8 cellular contexts compared by ENCODE assay signal in genomic region chr19:49869484-49870308, GRCh38. TPM values are rescaled to one million over a fixed set of nuclear protein-coding genes. Genes with fewer than 3 reads are reported as not detected.
DNase-seq lines count a peak whose midpoint lies in the region; ATAC-seq, FAIRE-seq and TF ChIP-seq lines count a peak whose summit lies in the region.

No MANE protein-coding gene starts in this region.

- peaks cover 46% of the 10 kb centered on the region for H3K4me1 Mint-ChIP-seq in chondrocyte (ENCODE audit: low read depth)

- peak; percentile 99 for FAIRE-seq in kidney (lab: Jason Lieb, UNC)

- peaks cover 16 to 31% of the 10 kb centered on the region in 2 donors for H3K4me1 ChIP-seq in kidney (ENCODE audit: control insufficient read depth in 1 of 2, insufficient read depth in 1 of 2, low read depth in 1 of 2, low read length in 2 of 2)

- no peaks in the 10 kb centered on the region for H3K27me3 Mint-ChIP-seq in chondrocyte (ENCODE audit: low read depth)

- H3K4me3 Mint-ChIP-seq in chondrocyte (ENCODE audit: unreplicated experiment) = no peak overlapping the region

- intact Hi-C loops in kidney (cut with DNase I) = no loop called here

- no peaks in the 10 kb centered on the region for H3K9me3 ChIP-seq in kidney (ENCODE audit: control insufficient read depth in 1 of 2, low read length in 2 of 2)

- H3K27ac Mint-ChIP-seq in chondrocyte (ENCODE audit: unreplicated experiment) = peak overlapping the region; percentile 95

- TF ChIP-seq POLR2A in GM19193 (IDR thresholded peaks at IDR 0.05; ENCODE audit: extremely low read depth, insufficient read depth, insufficient read length) = peak; percentile 61

- ATAC-seq in HG03432 (IDR thresholded peaks at IDR 0.05; ENCODE audit: unreplicated experiment) = peak; percentile 64

- peak overlapping the region; percentile 93 to 94 for H3K27ac ChIP-seq in kidney (ENCODE audit: low read depth in 2 of 2, low read length in 2 of 2)

- H3K36me3 ChIP-seq in kidney (ENCODE audit: control insufficient read depth in 1 of 2, insufficient read depth in 2 of 2, low read length in 2 of 2) = peaks cover 3 to 7% of the 10 kb centered on the region in 2 donors

- peak; percentile 31 for TF ChIP-seq CTCF in chondrocyte (IDR thresholded peaks at IDR 0.05)
- TF ChIP-seq CTCF in kidney (IDR thresholded peaks at IDR 0.05; ENCODE audit: borderline replicate concordance, extremely low read depth, insufficient read depth) = no peak

- H3K9me3 Mint-ChIP-seq in chondrocyte (ENCODE audit: low read depth) = no peaks in the 10 kb centered on the region

- DNase-seq in Ammon's horn (ENCODE audit: low spot score) (peak; percentile 100), NCI-H510A (lab: John Stamatoyannopoulos, UW) (peak; percentile 98), chondrocyte (ENCODE audit: low spot score) (peak; percentile 97), kidney (peak; percentile 98)
- DNase-seq in activated CD4-positive, alpha-beta T cell treated with anti-CD3 and anti-CD28 coated beads for 24 hours (ENCODE audit: low read depth in 2 of 2) = peak; percentile 82
- peak; percentile 71 to 79 for DNase-seq in stimulated activated CD4-positive, alpha-beta T cell treated with anti-CD3 and anti-CD28 coated beads, Interleukin-15, amount 100 ng/mL, for 1 hour (ENCODE audit: low read depth in 1 of 2, low spot score in 1 of 2)

- H3K9ac ChIP-seq in kidney (ENCODE audit: low read length in 2 of 2) = peak overlapping the region; percentile 77 to 79

- H3K4me3 ChIP-seq in kidney (ENCODE audit: low read length in 2 of 2) = peak overlapping the region; percentile 71 to 75

- H3K36me3 Mint-ChIP-seq in chondrocyte (ENCODE audit: low read depth) = peaks cover 5% of the 10 kb centered on the region

RNA-seq across cellular contexts. Expression of gene PNKP, which starts 2.3 kb away (rescaled TPM):
- total RNA-seq in chondrocyte (51.4 to 97.0 TPM (median 52.4 TPM) in 3 replicates), kidney (101 TPM)
- 45.5 TPM for polyA plus RNA-seq in kidney (ENCODE audit: insufficient read depth, low read depth, low replicate concordance)

RNA-seq across cellular contexts. Expression of gene AKT1S1, which starts 7.5 kb away (rescaled TPM):
- 52.0 to 70.5 TPM (median 55.8 TPM) in 3 replicates for total RNA-seq in chondrocyte
- total RNA-seq in kidney = 33.7 TPM
- polyA plus RNA-seq in kidney (ENCODE audit: insufficient read depth, low read depth, low replicate concordance) = 47.2 TPM

RNA-seq across cellular contexts. Expression of gene TBC1D17, which starts 7.8 kb away (rescaled TPM):
- total RNA-seq in chondrocyte = 36.3 to 45.3 TPM (median 44.8 TPM) in 3 replicates
- 43.6 TPM for total RNA-seq in kidney
- polyA plus RNA-seq in kidney (ENCODE audit: insufficient read depth, low read depth, low replicate concordance) = 34.8 TPM

RNA-seq across cellular contexts. Expression of gene PTOV1, which starts 18.7 kb away (rescaled TPM):
- total RNA-seq in chondrocyte (168 to 229 TPM (median 170 TPM) in 3 replicates), kidney (118 TPM)
- polyA plus RNA-seq in kidney (ENCODE audit: insufficient read depth, low read depth, low replicate concordance) = 235 TPM

RNA-seq across cellular contexts. Expression of gene IL4I1, which starts 27.0 kb away (rescaled TPM):
- total RNA-seq in chondrocyte = 0.17 TPM in 1 of 3 replicates, not detected in the others
- 12.8 TPM for total RNA-seq in kidney
- polyA plus RNA-seq in kidney (ENCODE audit: insufficient read depth, low read depth, low replicate concordance) = 0.82 TPM

Comparison
In these comparisons a context has a peak if more than half of its experiments do, and no peak if none do; other contexts are left out.
1. Peak in every context shown above with its lines: DNase-seq, ATAC-seq, H3K4me3 ChIP-seq and H3K27ac ChIP-seq.